Comparison of ENCODE assay signal across 17 cellular contexts in genomic region chr15:75721462-75721922, GRCh38. TPM values are rescaled to one million over a fixed set of nuclear protein-coding genes. Genes with fewer than 3 reads are reported as not detected.
A peak's percentile ranks its signal among the peaks of the same experiment; 100 is the strongest.
DNase-seq lines count a peak whose midpoint lies in the region; ATAC-seq, FAIRE-seq and TF ChIP-seq lines count a peak whose summit lies in the region.
"Had no signal": no experiment of that assay in that cellular context is flagged by ENCODE, and none has a peak within 500 bp of the region (broad histone marks: within the 10 kb centered on the region; RNA-seq: fewer than 3 reads in every experiment).

No MANE protein-coding gene starts in this region.

- TF ChIP-seq CTCF in OCI-LY3 (IDR thresholded peaks at IDR 0.05; ENCODE audit: low read depth, low read length) (no peak), foreskin keratinocyte (conservative IDR thresholded peaks at IDR 0.05) (no peak), PC-9 (conservative IDR thresholded peaks at IDR 0.05) (no peak)

- CTCF ChIA-PET in activated naive CD4-positive, alpha-beta T cell treated with anti-CD3 and anti-CD28 coated beads, Interleukin-2, amount 10 ng/mL, durations not matched to agents 7 days and 5 days (lab: Charles Lee), result interaction anchor here (0.7 kb wide), 1 partner anchor 83 kb away, joined by 3 read pairs; no protein-coding TSS in a partner anchor
- CTCF ChIA-PET in PC-9 (lab: Charles Lee), result interaction anchor here (0.5 kb wide), 1 partner anchor 182 kb away, joined by 3 read pairs; the partner anchor contains the start of gene FBXO22

- H3K27ac ChIP-seq in OCI-LY3 (ENCODE audit: low read length), result no peak overlapping the region
- peak overlapping the region; percentile 67 for H3K27ac ChIP-seq in foreskin keratinocyte
- H3K27ac ChIP-seq in PC-9, result no peak overlapping the region

- DNase-seq in activated naive CD4-positive, alpha-beta T cell treated with anti-CD3 and anti-CD28 coated beads, Interleukin-2, amount 10 ng/mL, durations not matched to agents 7 days and 5 days, result no peak
- DNase-seq in foreskin keratinocyte, result no peak
- peak; percentile 50 for DNase-seq in posterior vena cava (ENCODE audit: low spot score)
- no peak for DNase-seq in PC-9
- DNase-seq in urothelium cell line (ENCODE audit: low spot score), result no peak
- DNase-seq: activated CD4-positive, alpha-beta T cell treated with anti-CD3 and anti-CD28 coated beads, Interleukin-2, amount 50 U/mL, for 4 hours; effector memory CD8-positive, alpha-beta T cell; MM.1S had no signal

- peaks cover 27% of the 10 kb centered on the region for H3F3A ChIP-seq in PC-9 (ENCODE audit: insufficient read depth, low read depth)

- H3K79me2 ChIP-seq in OCI-LY3 (ENCODE audit: low read length) (no peaks in the 10 kb centered on the region), PC-9 (ENCODE audit: low read depth) (no peaks in the 10 kb centered on the region)

- H3K27ac Mint-ChIP-seq in activated naive CD4-positive, alpha-beta T cell treated with anti-CD3 and anti-CD28 coated beads, Interleukin-2, amount 50 U/mL, for 24 hours, result peak overlapping the region; percentile 2
- no peak overlapping the region for H3K27ac Mint-ChIP-seq in activated naive CD4-positive, alpha-beta T cell treated with anti-CD3 and anti-CD28 coated beads, Interleukin-2, amount 10 ng/mL, durations not matched to agents 7 days and 5 days

- POLR2A ChIA-PET in PC-9 (lab: Charles Lee; ENCODE audit: unreplicated experiment), result no interaction called here

- no peaks in the 10 kb centered on the region for H3K36me3 Mint-ChIP-seq in activated naive CD4-positive, alpha-beta T cell treated with anti-CD3 and anti-CD28 coated beads, Interleukin-2, amount 50 U/mL, for 24 hours
- H3K36me3 Mint-ChIP-seq in activated naive CD4-positive, alpha-beta T cell treated with anti-CD3 and anti-CD28 coated beads, Interleukin-2, amount 10 ng/mL, durations not matched to agents 7 days and 5 days, result no peaks in the 10 kb centered on the region

- H3K4me1 Mint-ChIP-seq in activated naive CD4-positive, alpha-beta T cell treated with anti-CD3 and anti-CD28 coated beads, Interleukin-2, amount 50 U/mL, for 24 hours, result peaks cover 7% of the 10 kb centered on the region
- no peaks in the 10 kb centered on the region for H3K4me1 Mint-ChIP-seq in activated naive CD4-positive, alpha-beta T cell treated with anti-CD3 and anti-CD28 coated beads, Interleukin-2, amount 10 ng/mL, durations not matched to agents 7 days and 5 days

- FAIRE-seq in urothelium cell line (lab: Jason Lieb, UNC), result no peak
- FAIRE-seq: A204.1, GM12892, H54 had no signal

- H3K36me3 ChIP-seq in OCI-LY3 (replicated peaks; ENCODE audit: low read depth, low read length) (no peaks in the 10 kb centered on the region), PC-9 (ENCODE audit: low read depth) (no peaks in the 10 kb centered on the region)

- no peaks in the 10 kb centered on the region for H3K9me3 ChIP-seq in OCI-LY3 (ENCODE audit: insufficient read depth, low read length)
- H3K9me3 ChIP-seq in PC-9 (ENCODE audit: insufficient read depth, low read depth), result no peaks in the 10 kb centered on the region

- H3K9me2 ChIP-seq in PC-9 (ENCODE audit: insufficient read depth), result no peaks in the 10 kb centered on the region

- peaks cover 5% of the 10 kb centered on the region for H3K27me3 Mint-ChIP-seq in activated naive CD4-positive, alpha-beta T cell treated with anti-CD3 and anti-CD28 coated beads, Interleukin-2, amount 50 U/mL, for 24 hours
- H3K27me3 Mint-ChIP-seq in activated naive CD4-positive, alpha-beta T cell treated with anti-CD3 and anti-CD28 coated beads, Interleukin-2, amount 10 ng/mL, durations not matched to agents 7 days and 5 days, result peaks cover 50% of the 10 kb centered on the region

- no peaks in the 10 kb centered on the region for H3K9me3 Mint-ChIP-seq in activated naive CD4-positive, alpha-beta T cell treated with anti-CD3 and anti-CD28 coated beads, Interleukin-2, amount 50 U/mL, for 24 hours
- no peaks in the 10 kb centered on the region for H3K9me3 Mint-ChIP-seq in activated naive CD4-positive, alpha-beta T cell treated with anti-CD3 and anti-CD28 coated beads, Interleukin-2, amount 10 ng/mL, durations not matched to agents 7 days and 5 days
- H3K9me3 Mint-ChIP-seq: effector memory CD8-positive, alpha-beta T cell; IgD-negative memory B cell had no signal

- H3K4me1 ChIP-seq in OCI-LY3 (ENCODE audit: low read length) (peaks cover 25% of the 10 kb centered on the region), foreskin keratinocyte (peaks cover 13% of the 10 kb centered on the region), PC-9 (replicated peaks; ENCODE audit: insufficient read depth) (peaks cover 44% of the 10 kb centered on the region)

- H4K20me1 ChIP-seq in OCI-LY3 (ENCODE audit: insufficient read depth, low read length) (no peaks in the 10 kb centered on the region), PC-9 (ENCODE audit: insufficient read depth) (no peaks in the 10 kb centered on the region)

- H3K4me2 ChIP-seq in OCI-LY3 (ENCODE audit: low read length), result peak overlapping the region; percentile 24
- no peak overlapping the region for H3K4me2 ChIP-seq in PC-9

- no peak overlapping the region for H3K4me3 Mint-ChIP-seq in activated naive CD4-positive, alpha-beta T cell treated with anti-CD3 and anti-CD28 coated beads, Interleukin-2, amount 50 U/mL, for 24 hours
- no peak overlapping the region for H3K4me3 Mint-ChIP-seq in activated naive CD4-positive, alpha-beta T cell treated with anti-CD3 and anti-CD28 coated beads, Interleukin-2, amount 10 ng/mL, durations not matched to agents 7 days and 5 days
- H3K4me3 Mint-ChIP-seq: effector memory CD8-positive, alpha-beta T cell; IgD-negative memory B cell had no signal

- BruUV-seq in PC-9 (replicated peaks; lab: Mats Ljungman, UMichigan), result no TSS peak

- H2AFZ ChIP-seq in OCI-LY3 (ENCODE audit: low read depth, low read length) (no peak overlapping the region), PC-9 (no peak overlapping the region)

- ATAC-seq in foreskin keratinocyte (no peak), HG03432 (IDR thresholded peaks at IDR 0.05; ENCODE audit: unreplicated experiment) (no peak)

- H3K9ac ChIP-seq in OCI-LY3 (ENCODE audit: low read length), result no peak overlapping the region

- intact Hi-C loops in posterior vena cava (cut with DNase I), result loop anchor here in 1 of 2 donors (10.0 kb wide), 1 partner anchor 83 kb away; no protein-coding TSS in a partner anchor
- intact Hi-C loops in PC-9 (cut with micrococcal nuclease; ENCODE audit: unreplicated experiment), result loop anchor here (1.0 to 5.0 kb wide), 2 partner anchors 35 to 81 kb away; no protein-coding TSS in a partner anchor

- 0 out of 2 replicates have a peak, but pooled peaks cover 2% of the 10 kb centered on the region for H3K27me3 ChIP-seq in OCI-LY3 (ENCODE audit: low read depth, low read length)
- no peaks in the 10 kb centered on the region for H3K27me3 ChIP-seq in foreskin keratinocyte
- no peaks in the 10 kb centered on the region for H3K27me3 ChIP-seq in PC-9 (ENCODE audit: insufficient read depth, low read depth)

- H3K4me3 ChIP-seq in OCI-LY3 (ENCODE audit: low read length), result no peak overlapping the region
- H3K4me3 ChIP-seq in PC-9, result no peak overlapping the region
- H3K4me3 ChIP-seq: skin epidermis had no signal

RNA-seq across cellular contexts. Expression of gene CSPG4, which starts 8.8 kb away (rescaled TPM):
- total RNA-seq in foreskin keratinocyte (6.0 and 13.3 TPM in 2 replicates), posterior vena cava (100 to 1,000 TPM in 1 of 2 donors, 10 to 100 TPM in 1; 90.4 to 134 TPM), PC-9 (2021) (2.4 and 2.6 TPM in 2 replicates)
- 2.7 and 5.1 TPM in 2 replicates for polyA plus RNA-seq in foreskin keratinocyte
- total RNA-seq: T-helper 1 cell treated with Interleukin-12 subunit alpha and Interleukin-12 subunit beta and Interleukin-4 antibody, amounts not matched to agents 30 ng/mL and 1 ng/mL, for 36 hours had no signal
- polyA plus RNA-seq: IgD-negative memory B cell had no signal
